ENCODE assay signal across 8 cellular contexts in the genomic region with DNA sequence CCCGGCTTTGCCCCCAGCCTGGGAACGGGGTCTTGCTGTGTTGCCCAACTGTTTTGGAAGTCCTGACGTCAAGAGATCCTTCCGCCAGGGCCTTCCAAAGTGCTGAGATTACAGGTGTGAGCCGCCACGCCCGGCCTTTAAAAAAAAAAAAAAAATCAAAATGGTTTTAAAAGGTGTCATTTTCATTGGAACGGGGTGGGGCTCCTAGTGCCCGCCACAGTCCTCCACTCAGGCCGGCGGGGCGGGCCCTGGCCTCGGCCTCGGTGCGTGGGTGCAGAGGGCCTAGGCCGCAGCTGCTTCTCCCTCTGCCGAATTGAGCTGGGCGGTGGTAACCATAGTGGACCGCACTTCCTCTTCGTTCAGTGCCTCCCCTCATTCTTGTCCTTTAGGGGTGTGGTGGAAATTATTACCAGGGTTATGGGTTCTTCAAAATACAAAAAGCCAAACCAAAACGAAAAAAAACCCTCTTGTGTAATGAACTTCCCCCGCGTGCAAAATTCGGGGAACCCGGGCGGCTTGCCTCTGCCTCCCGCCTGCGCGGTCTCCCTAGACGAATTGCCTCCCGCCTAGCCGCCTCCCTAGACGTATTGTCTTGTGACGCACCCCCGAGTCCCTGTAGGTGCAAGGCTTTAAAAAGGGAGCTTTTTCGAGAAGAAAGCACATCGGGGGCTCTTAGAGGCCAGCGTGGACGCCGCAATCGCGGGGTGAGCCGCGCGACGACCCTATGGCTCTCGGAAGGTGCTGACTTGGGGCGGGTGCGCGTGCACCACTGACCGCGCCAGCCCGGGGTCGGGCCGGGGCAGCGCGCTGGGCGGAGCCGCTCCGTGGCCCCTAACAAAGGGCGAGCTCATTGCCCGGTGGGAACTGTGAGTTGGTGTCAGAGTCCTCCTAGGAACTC. TPM values are rescaled to one million over a fixed set of nuclear protein-coding genes. Genes with fewer than 3 reads are reported as not detected.
A peak's percentile ranks its signal among the peaks of the same experiment; 100 is the strongest.
DNase-seq lines count a peak whose midpoint lies in the region; ATAC-seq and TF ChIP-seq lines count a peak whose summit lies in the region.

No MANE protein-coding gene starts in this region.

- H3K9me3 ChIP-seq in ES-I3 (ENCODE audit: control insufficient read depth, insufficient read depth, low read length) (no peaks in the 10 kb centered on the region), RWPE2 (ENCODE audit: severe bottlenecking) (peaks cover 4% of the 10 kb centered on the region), ascending aorta (no peaks in the 10 kb centered on the region)

- H3K36me3 ChIP-seq in ES-I3 (ENCODE audit: insufficient read depth, low read length) = no peaks in the 10 kb centered on the region
- no peaks in the 10 kb centered on the region for H3K36me3 ChIP-seq in RWPE2 (ENCODE audit: low read depth)
- H3K36me3 ChIP-seq in ascending aorta = no peaks in the 10 kb centered on the region

- intact Hi-C loops in ascending aorta (cut with DNase I) = loop anchor here (1.0 kb wide), 1 partner anchor 10 kb away; a partner anchor contains a TSS

- TF ChIP-seq CTCF in RWPE2 (IDR thresholded peaks at IDR 0.05; ENCODE audit: poor library complexity, severe bottlenecking) (no peak), ascending aorta (IDR thresholded peaks at IDR 0.05) (no peak)

- ATAC-seq in RWPE2 (ENCODE audit: low read depth) = no peak
- no peak for ATAC-seq in GM18907 (IDR thresholded peaks at IDR 0.05; ENCODE audit: unreplicated experiment)
- no peak for ATAC-seq in HG02623 (IDR thresholded peaks at IDR 0.05; ENCODE audit: unreplicated experiment)

- peaks cover 3% of the 10 kb centered on the region; the same call in 1 of the 2 replicates for H3K4me1 ChIP-seq in ES-I3 (ENCODE audit: insufficient read depth, low read length)
- peaks cover 15% of the 10 kb centered on the region for H3K4me1 ChIP-seq in RWPE2 (ENCODE audit: insufficient read depth, poor library complexity, severe bottlenecking)
- H3K4me1 ChIP-seq in ascending aorta = peaks cover 0 to 27% of the 10 kb centered on the region in 2 donors

- H3K27me3 ChIP-seq in RWPE2 (ENCODE audit: insufficient read depth, poor library complexity, severe bottlenecking) = no peaks in the 10 kb centered on the region
- H3K27me3 ChIP-seq in ascending aorta = no peaks in the 10 kb centered on the region

- H3K4me3 ChIP-seq in RWPE2 (ENCODE audit: severe bottlenecking) (no peak overlapping the region), ascending aorta (peak overlapping the region in 1 of 2 donors; percentile 95)

- peak overlapping the region; percentile 92; the same call in 1 of the 2 replicates for H3K9ac ChIP-seq in ES-I3 (ENCODE audit: low read depth, low read length)

- DNase-seq in RWPE2 (ENCODE audit: low spot score) = no peak
- peak in 1 of 2 donors; percentile 71 for DNase-seq in ascending aorta (ENCODE audit: low spot score in 2 of 2)
- DNase-seq in mesenteric fat pad (ENCODE audit: low spot score) = peak; percentile 89
- peak; percentile 50 to 63 for DNase-seq in stimulated activated CD8-positive, alpha-beta memory T cell treated with anti-CD3 and anti-CD28 coated beads, Interleukin-7, amount 100 ng/mL, for 48 hours (ENCODE audit: extremely low read depth in 1 of 2, low read depth in 1 of 2)
- DNase-seq in NCI-H2227 treated with DMSO at 0.1 percent for 48 hours (lab: John Stamatoyannopoulos, UW) = no peak

- H3K27ac ChIP-seq in RWPE2 (ENCODE audit: poor library complexity, severe bottlenecking) (peak overlapping the region; percentile 97), ascending aorta (peak overlapping the region; percentile 100)

RNA-seq across cellular contexts. Expression of a gene that starts 10.5 kb away (rescaled TPM):
- total RNA-seq in ascending aorta (53.9 TPM), mesenteric fat pad (92.0 TPM)

RNA-seq across cellular contexts. Expression of a gene that starts 29.6 kb away (rescaled TPM):
- total RNA-seq in ascending aorta (not detected), mesenteric fat pad (1.3 TPM)

Comparison
In these comparisons a context has a peak if more than half of its experiments do, and no peak if none do; other contexts are left out.
1. DNase-seq: peak in mesenteric fat pad (single experiment) and stimulated activated CD8-positive, alpha-beta memory T cell treated with anti-CD3 and anti-CD28 coated beads, Interleukin-7, amount 100 ng/mL, for 48 hours (2 of 2); none in RWPE2 (single experiment) and NCI-H2227 treated with DMSO at 0.1 percent for 48 hours (single experiment).